ENCODE assay signal across 1 cellular context in genomic region chr13:113744197-113745000, GRCh38.
TF ChIP-seq lines count a peak whose summit lies in the region.

No MANE protein-coding gene starts in this region.

TF ChIP-seq in HepG2, 621 proteins besides CTCF, POLR2A, EP300 and RAD21 (continued from another document):
- TF ChIP-seq BRF2 (CRISPR knock-in tag; IDR thresholded peaks at IDR 0.05) (no peak), NFE2L1 (CRISPR knock-in tag; IDR thresholded peaks at IDR 0.05; ENCODE audit: borderline replicate concordance) (no peak), ELF1 (CRISPR knock-in tag; IDR thresholded peaks at IDR 0.05) (no peak), ZNF431 (CRISPR knock-in tag; IDR thresholded peaks at IDR 0.05; ENCODE audit: borderline replicate concordance, low read depth) (no peak), PHF5A (CRISPR knock-in tag; IDR thresholded peaks at IDR 0.05; ENCODE audit: low read depth, unreplicated experiment) (no peak), ZNF143 (CRISPR knock-in tag; IDR thresholded peaks at IDR 0.05) (no peak), SCMH1 (CRISPR knock-in tag; IDR thresholded peaks at IDR 0.05; ENCODE audit: borderline replicate concordance) (no peak), ZXDC (CRISPR knock-in tag; IDR thresholded peaks at IDR 0.05) (no peak), JUN (CRISPR knock-in tag; IDR thresholded peaks at IDR 0.05) (no peak)
